10 cellular contexts compared by ENCODE assay signal in the genomic region with DNA sequence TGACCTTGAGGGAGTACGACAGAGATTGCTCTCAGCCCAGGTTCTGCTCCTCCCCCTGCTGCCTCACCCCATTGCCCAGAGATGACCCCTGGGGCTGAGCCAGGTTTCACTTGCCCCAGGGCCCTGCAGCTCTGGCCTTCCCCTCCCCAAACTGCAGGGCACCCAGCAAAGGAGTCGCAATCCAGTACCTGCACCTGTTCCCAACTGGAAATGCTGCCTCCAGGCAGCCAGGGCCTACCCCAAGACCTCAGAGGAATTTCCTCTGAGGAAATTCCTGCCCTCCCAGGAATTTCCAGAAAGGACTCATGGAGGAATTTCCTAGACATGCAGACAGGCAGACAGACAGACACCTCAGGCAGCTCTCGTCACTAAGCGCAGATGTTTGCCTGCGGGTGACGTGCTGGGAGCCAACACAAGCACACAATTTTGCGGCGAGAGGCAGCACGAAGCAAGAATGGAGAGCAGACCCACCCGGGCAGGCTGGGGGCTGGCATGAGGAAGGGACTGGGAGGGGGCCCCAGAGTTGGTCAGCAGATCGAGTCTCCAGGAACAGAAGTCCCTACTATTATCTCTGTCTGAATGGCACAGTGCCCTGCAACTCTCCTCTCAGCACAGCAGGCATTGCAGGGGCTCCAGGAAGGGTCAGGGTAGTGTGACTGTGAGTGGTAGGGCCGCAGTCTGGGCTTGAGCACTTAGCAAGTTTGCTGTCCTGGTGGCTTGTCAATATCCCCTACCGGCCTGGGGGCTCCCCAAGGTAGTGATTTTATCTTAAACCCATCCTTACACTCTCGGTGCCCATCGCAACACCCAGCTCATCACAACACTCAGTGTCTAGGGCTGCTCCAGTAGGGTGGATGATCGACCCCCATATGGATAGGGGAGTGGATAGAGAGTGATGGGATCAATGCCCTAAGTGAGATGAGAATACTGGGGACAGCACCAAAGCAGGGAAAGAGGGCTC. TPM values are rescaled to one million over a fixed set of nuclear protein-coding genes. Genes with fewer than 3 reads are reported as not detected.
DNase-seq lines count a peak whose midpoint lies in the region; ATAC-seq and TF ChIP-seq lines count a peak whose summit lies in the region.
"Had no signal": no experiment of that assay in that cellular context is flagged by ENCODE, and none has a peak within 500 bp of the region (broad histone marks: within the 10 kb centered on the region; RNA-seq: fewer than 3 reads in every experiment).

No MANE protein-coding gene starts in this region.

- H3K9ac ChIP-seq in ES-I3 (ENCODE audit: low read depth, low read length) (0 out of 2 replicates have a peak overlapping the region, but pooled peaks have one; percentile 2), iPS-15b (ENCODE audit: low read depth, low read length) (no peak overlapping the region)

- 82% methylated on average over 16 of the region's 16 CpGs for WGBS in prostate gland

- POLR2A ChIA-PET in WTC11 (lab: Charles Lee) = interaction anchor here (1.4 to 1.6 kb wide), 3 partner anchors 10 to 48 kb away, joined by 4 to 5 read pairs (median 5); a partner anchor contains a TSS

- no peaks in the 10 kb centered on the region for H3K36me3 Mint-ChIP-seq in WTC11

- H3K36me3 ChIP-seq in ES-I3 (ENCODE audit: insufficient read depth, low read length) (no peaks in the 10 kb centered on the region), iPS-15b (ENCODE audit: control insufficient read depth, insufficient read depth, low read length) (no peaks in the 10 kb centered on the region), prostate gland (no peaks in the 10 kb centered on the region)

- H3K27me3 ChIP-seq in iPS-15b (ENCODE audit: control insufficient read depth, insufficient read depth, low read length) (peaks cover 70% of the 10 kb centered on the region), prostate gland (replicated peaks; ENCODE audit: insufficient read depth) (no peaks in the 10 kb centered on the region)

- peaks cover 42% of the 10 kb centered on the region for H3K4me1 Mint-ChIP-seq in WTC11

- H3K9me3 ChIP-seq in ES-I3 (ENCODE audit: control insufficient read depth, insufficient read depth, low read length) (no peaks in the 10 kb centered on the region), iPS-15b (ENCODE audit: control insufficient read depth, insufficient read depth, low read length) (no peaks in the 10 kb centered on the region), prostate gland (no peaks in the 10 kb centered on the region)

- H3K9me3 Mint-ChIP-seq in WTC11 = no peaks in the 10 kb centered on the region

- TF ChIP-seq CTCF in WTC11 (IDR thresholded peaks at IDR 0.05) (no peak), prostate gland (IDR thresholded peaks at IDR 0.05) (no peak)

- no peak for TF ChIP-seq POLR2A in prostate gland (IDR thresholded peaks at IDR 0.05)

- ATAC-seq in WTC11 (peak; percentile 6), GM19397 (IDR thresholded peaks at IDR 0.05; ENCODE audit: unreplicated experiment) (no peak), Right ventricle myocardium superior (ENCODE audit: poor library complexity) (no peak), GM21717 (IDR thresholded peaks at IDR 0.05; ENCODE audit: unreplicated experiment) (no peak)

- intact Hi-C loops in prostate gland (cut with DNase I) = no loop called here
- intact Hi-C loops in Right ventricle myocardium superior (cut with DNase I) = loop anchor here (5.0 kb wide), 2 partner anchors 32 to 43 kb away; no protein-coding TSS in a partner anchor

- CTCF ChIA-PET in WTC11 (lab: Charles Lee) = interaction anchor here (0.7 to 12.9 kb wide), 12 partner anchors 11 to 565 kb away, joined by 3 to 164 read pairs (median 6); a partner anchor contains a TSS

- H3K4me3 ChIP-seq in iPS-15b (ENCODE audit: low read depth, low read length) = peak overlapping the region; percentile 87
- no peak overlapping the region for H3K4me3 ChIP-seq in prostate gland

- H3K27ac Mint-ChIP-seq in WTC11 = no peak overlapping the region; the same call in 1 of the 2 replicates

- H3K4me3 Mint-ChIP-seq in WTC11 = peak overlapping the region; percentile 61; the same call in 1 of the 2 replicates

- H3K27ac ChIP-seq in prostate gland = peak overlapping the region; percentile 94 to 98

- peaks cover 24% of the 10 kb centered on the region for H3K4me1 ChIP-seq in ES-I3 (ENCODE audit: insufficient read depth, low read length)
- H3K4me1 ChIP-seq in iPS-15b (ENCODE audit: control insufficient read depth, insufficient read depth, low read length) = peaks cover 25% of the 10 kb centered on the region
- peaks cover 6% of the 10 kb centered on the region for H3K4me1 ChIP-seq in prostate gland (replicated peaks)

- DNase-seq in WTC11 (ENCODE audit: low spot score) = peak; percentile 43
- DNase-seq in prostate gland (ENCODE audit: low spot score) = no peak
- DNase-seq in hypothalamus (lab: John Stamatoyannopoulos, UW) = no peak
- no peak for DNase-seq in Right ventricle myocardium superior
- DNase-seq: NCI-H345 had no signal

- peaks cover 68% of the 10 kb centered on the region for H3K27me3 Mint-ChIP-seq in WTC11 (ENCODE audit: low read depth)

TF ChIP-seq in WTC11, 78 proteins besides CTCF, POLR2A, EP300 and RAD21 (continues in another document):
- TF ChIP-seq ZBTB21 (CRISPR knock-in tag; IDR thresholded peaks at IDR 0.05; ENCODE audit: borderline replicate concordance) (no peak), FOXJ3 (CRISPR knock-in tag; IDR thresholded peaks at IDR 0.05; ENCODE audit: borderline replicate concordance) (no peak), HMGA2 (CRISPR knock-in tag; IDR thresholded peaks at IDR 0.05) (no peak), ESRRA (CRISPR knock-in tag; IDR thresholded peaks at IDR 0.05; ENCODE audit: borderline replicate concordance) (no peak), EMX1 (CRISPR knock-in tag; IDR thresholded peaks at IDR 0.05) (no peak), CBFB (CRISPR knock-in tag; IDR thresholded peaks at IDR 0.05; ENCODE audit: low read depth) (no peak)
- TF ChIP-seq, protein P1, sequence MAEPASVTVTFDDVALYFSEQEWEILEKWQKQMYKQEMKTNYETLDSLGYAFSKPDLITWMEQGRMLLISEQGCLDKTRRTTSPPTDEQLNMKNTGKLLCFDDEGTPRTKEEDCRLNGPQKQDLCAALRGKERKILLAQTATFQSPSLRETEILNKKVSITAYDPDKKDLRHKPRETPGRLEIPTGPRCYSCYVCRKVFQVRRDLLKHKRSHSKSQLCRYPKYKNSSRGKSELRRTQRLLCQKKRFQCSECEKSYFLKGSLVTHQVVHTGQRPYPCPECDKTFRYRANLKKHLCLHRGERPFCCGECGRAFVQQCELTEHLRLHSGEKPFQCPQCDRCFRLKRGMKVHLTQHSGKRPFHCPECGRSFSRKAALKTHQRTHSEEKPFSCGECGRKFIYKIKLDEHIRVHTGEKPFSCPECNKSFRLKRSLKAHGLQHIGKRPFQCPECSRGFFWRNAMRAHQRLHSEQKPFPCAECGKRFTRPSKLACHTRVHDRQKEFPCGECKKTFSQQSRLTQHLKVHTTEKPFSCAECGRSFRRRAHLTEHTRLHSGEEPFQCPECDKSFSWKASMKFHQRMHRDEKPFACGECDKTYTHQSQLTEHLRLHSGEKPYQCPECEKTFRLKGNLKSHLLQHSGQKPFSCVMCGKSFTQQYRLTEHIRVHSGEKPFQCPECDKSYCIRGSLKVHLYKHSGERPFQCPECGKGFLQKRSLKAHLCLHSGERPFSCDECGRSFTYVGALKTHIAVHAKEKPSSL (CRISPR knock-in tag; conservative IDR thresholded peaks at IDR 0.05) = no peak
- TF ChIP-seq, protein P2, sequence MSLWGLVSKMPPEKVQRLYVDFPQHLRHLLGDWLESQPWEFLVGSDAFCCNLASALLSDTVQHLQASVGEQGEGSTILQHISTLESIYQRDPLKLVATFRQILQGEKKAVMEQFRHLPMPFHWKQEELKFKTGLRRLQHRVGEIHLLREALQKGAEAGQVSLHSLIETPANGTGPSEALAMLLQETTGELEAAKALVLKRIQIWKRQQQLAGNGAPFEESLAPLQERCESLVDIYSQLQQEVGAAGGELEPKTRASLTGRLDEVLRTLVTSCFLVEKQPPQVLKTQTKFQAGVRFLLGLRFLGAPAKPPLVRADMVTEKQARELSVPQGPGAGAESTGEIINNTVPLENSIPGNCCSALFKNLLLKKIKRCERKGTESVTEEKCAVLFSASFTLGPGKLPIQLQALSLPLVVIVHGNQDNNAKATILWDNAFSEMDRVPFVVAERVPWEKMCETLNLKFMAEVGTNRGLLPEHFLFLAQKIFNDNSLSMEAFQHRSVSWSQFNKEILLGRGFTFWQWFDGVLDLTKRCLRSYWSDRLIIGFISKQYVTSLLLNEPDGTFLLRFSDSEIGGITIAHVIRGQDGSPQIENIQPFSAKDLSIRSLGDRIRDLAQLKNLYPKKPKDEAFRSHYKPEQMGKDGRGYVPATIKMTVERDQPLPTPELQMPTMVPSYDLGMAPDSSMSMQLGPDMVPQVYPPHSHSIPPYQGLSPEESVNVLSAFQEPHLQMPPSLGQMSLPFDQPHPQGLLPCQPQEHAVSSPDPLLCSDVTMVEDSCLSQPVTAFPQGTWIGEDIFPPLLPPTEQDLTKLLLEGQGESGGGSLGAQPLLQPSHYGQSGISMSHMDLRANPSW (CRISPR knock-in tag; conservative IDR thresholded peaks at IDR 0.05; ENCODE audit: low read depth) = no peak
- TF ChIP-seq, protein P3, sequence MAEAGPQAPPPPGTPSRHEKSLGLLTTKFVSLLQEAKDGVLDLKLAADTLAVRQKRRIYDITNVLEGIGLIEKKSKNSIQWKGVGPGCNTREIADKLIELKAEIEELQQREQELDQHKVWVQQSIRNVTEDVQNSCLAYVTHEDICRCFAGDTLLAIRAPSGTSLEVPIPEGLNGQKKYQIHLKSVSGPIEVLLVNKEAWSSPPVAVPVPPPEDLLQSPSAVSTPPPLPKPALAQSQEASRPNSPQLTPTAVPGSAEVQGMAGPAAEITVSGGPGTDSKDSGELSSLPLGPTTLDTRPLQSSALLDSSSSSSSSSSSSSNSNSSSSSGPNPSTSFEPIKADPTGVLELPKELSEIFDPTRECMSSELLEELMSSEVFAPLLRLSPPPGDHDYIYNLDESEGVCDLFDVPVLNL (CRISPR knock-in tag; IDR thresholded peaks at IDR 0.05; ENCODE audit: borderline replicate concordance, low read depth) = no peak

RNA-seq across cellular contexts. Expression of a gene that starts 2.9 kb away (rescaled TPM):
- total RNA-seq in WTC11 (2021) (6.0 to 7.3 TPM (median 6.5 TPM) in 3 replicates), prostate gland (100 to 1,000 TPM in 1 of 2 donors, 10 to 100 TPM in 1; 85.1 to 132 TPM), Right ventricle myocardium superior (41.5 TPM)
- total RNA-seq: T-helper 2 cell treated with Interferon-gamma antibody and Interleukin-4, amounts not matched to agents 100 ng/mL and 5 ng/mL, for 36 hours had no signal

RNA-seq across cellular contexts. Expression of a gene that starts 10.9 kb away (rescaled TPM):
- total RNA-seq in WTC11 (2021) (39.0 to 47.8 TPM (median 46.0 TPM) in 3 replicates), prostate gland (10 to 100 TPM; 26.6 to 48.0 TPM), Right ventricle myocardium superior (7.1 TPM)

RNA-seq across cellular contexts. Expression of a gene that starts 15.5 kb away (rescaled TPM):
- total RNA-seq in WTC11 (2021) = 70.6 to 79.8 TPM (median 73.5 TPM) in 3 replicates
- total RNA-seq in prostate gland = 10 to 100 TPM; 93.6 to 97.0 TPM
- 49.4 TPM for total RNA-seq in Right ventricle myocardium superior

RNA-seq across cellular contexts. Expression of a gene that starts 46.1 kb away (rescaled TPM):
- total RNA-seq in WTC11 (2021) (12.5 to 15.4 TPM (median 15.4 TPM) in 3 replicates), prostate gland (1 to 10 TPM; 5.9 to 8.4 TPM), Right ventricle myocardium superior (0.75 TPM)

RNA-seq across cellular contexts. Expression of a gene that starts 48.3 kb away (rescaled TPM):
- 104 to 161 TPM (median 147 TPM) in 3 replicates for total RNA-seq in WTC11 (2021)
- 100 to 1,000 TPM; 111 to 236 TPM for total RNA-seq in prostate gland
- 121 TPM for total RNA-seq in Right ventricle myocardium superior
